In genomic region chr12:110537605-110538409, GRCh38 we compare ENCODE assay signal across 11 cellular contexts. TPM values are rescaled to one million over a fixed set of nuclear protein-coding genes. Genes with fewer than 3 reads are reported as not detected.
DNase-seq lines count a peak whose midpoint lies in the region; ATAC-seq, FAIRE-seq and TF ChIP-seq lines count a peak whose summit lies in the region.
"Had no signal": no experiment of that assay in that cellular context is flagged by ENCODE, and none has a peak within 500 bp of the region (broad histone marks: within the 10 kb centered on the region; RNA-seq: fewer than 3 reads in every experiment).

No MANE protein-coding gene starts in this region.

- no peaks in the 10 kb centered on the region for H3K27me3 Mint-ChIP-seq in nephron progenitor cell (ENCODE audit: low read depth, poor library complexity)
- H3K27me3 Mint-ChIP-seq: dendritic cell treated with granulocyte-macrophage colony-stimulating factor and Interleukin-4, amounts not matched to agents 40 ng/mL and 50 ng/mL, for 4 days had no signal

- H3K9ac ChIP-seq in liver (ENCODE audit: low read depth in 1 of 2, low read length in 2 of 2), result peak overlapping the region in 1 of 2 donors; percentile 67
- H3K9ac ChIP-seq in HepG2 (ENCODE audit: insufficient read depth, low read depth, low read length), result no peak overlapping the region

- TF ChIP-seq CTCF in liver (IDR thresholded peaks at IDR 0.05; ENCODE audit: low read depth, low read length, missing input control) (no peak), HepG2 (CRISPR knock-in tag; IDR thresholded peaks at IDR 0.05) (no peak), nephron progenitor cell (IDR thresholded peaks at IDR 0.05) (no peak)

- FAIRE-seq in HepG2 (lab: Jason Lieb, UNC), result no peak

- H3K9me3 ChIP-seq in liver (ENCODE audit: control insufficient read depth in 4 of 4, low read length in 3 of 4), result no peaks in the 10 kb centered on the region
- no peaks in the 10 kb centered on the region for H3K9me3 ChIP-seq in HepG2 (ENCODE audit: low read length)

- H4K20me1 ChIP-seq in HepG2 (ENCODE audit: insufficient read depth, low read length), result no peaks in the 10 kb centered on the region

- H3K79me2 ChIP-seq in HepG2 (ENCODE audit: insufficient read depth, low read length), result no peaks in the 10 kb centered on the region

- peaks cover 6 to 34% (median 27%) of the 10 kb centered on the region in 4 donors for H3K4me1 ChIP-seq in liver (ENCODE audit: control insufficient read depth in 4 of 4, insufficient read depth in 4 of 4, low read length in 3 of 4)
- H3K4me1 ChIP-seq in HepG2 (ENCODE audit: insufficient read depth, low read length), result peaks cover 14% of the 10 kb centered on the region

- ATAC-seq in HepG2, result no peak
- peak; percentile 51 for ATAC-seq in esophagus mucosa
- ATAC-seq in HG03097 (IDR thresholded peaks at IDR 0.05; ENCODE audit: low FRiP score, unreplicated experiment), result no peak

- POLR2A ChIA-PET in HepG2 (lab: Yijun Ruan, JAX), result no interaction called here

- H3K4me2 ChIP-seq in HepG2 (ENCODE audit: low read depth, low read length), result no peak overlapping the region

- no peak overlapping the region for H3K4me3 Mint-ChIP-seq in nephron progenitor cell
- H3K4me3 Mint-ChIP-seq: dendritic cell treated with granulocyte-macrophage colony-stimulating factor and Interleukin-4, amounts not matched to agents 40 ng/mL and 50 ng/mL, for 4 days had no signal

- in situ Hi-C loops in HepG2 (cut with HindIII; ENCODE audit: extremely low pct_ligation_motif_present, low pct_unique_long_range_greater_than_20kb), result no loop called here

- H3K27me3 ChIP-seq in liver (ENCODE audit: control insufficient read depth in 4 of 4, insufficient read depth in 4 of 4, low read length in 3 of 4) (no peaks in the 10 kb centered on the region), HepG2 (ENCODE audit: control insufficient read depth in 1 of 2, insufficient read depth in 2 of 2, low read length in 2 of 2) (no peaks in the 10 kb centered on the region)

- peak in 1 of 2 donors; percentile 41 for TF ChIP-seq RAD21 in liver (IDR thresholded peaks at IDR 0.05)
- no peak for TF ChIP-seq RAD21 in HepG2 (CRISPR knock-in tag; IDR thresholded peaks at IDR 0.05)

- peaks cover 0 to 4% (median 2%) of the 10 kb centered on the region in 4 donors for H3K36me3 ChIP-seq in liver (ENCODE audit: control insufficient read depth in 4 of 4, insufficient read depth in 3 of 4, low read depth in 1 of 4, low read length in 3 of 4)
- H3K36me3 ChIP-seq in HepG2 (replicated peaks in 1 of 2; ENCODE audit: control insufficient read depth in 1 of 2, insufficient read depth in 2 of 2, low read length in 2 of 2), result peaks cover 11 to 51% of the 10 kb centered on the region in 2 experiments

- H3K27ac Mint-ChIP-seq in nephron progenitor cell, result peak overlapping the region; percentile 61

- 60% methylated on average over 9 of the region's 9 CpGs for WGBS in liver
- 95% methylated on average over 9 of the region's 9 CpGs for WGBS in HepG2 (ENCODE audit: low lambda C conversion rate)

- no peaks in the 10 kb centered on the region for H3K9me3 Mint-ChIP-seq in nephron progenitor cell
- H3K9me3 Mint-ChIP-seq: dendritic cell treated with granulocyte-macrophage colony-stimulating factor and Interleukin-4, amounts not matched to agents 40 ng/mL and 50 ng/mL, for 4 days had no signal

- no peak overlapping the region for H3K4me3 ChIP-seq in liver (ENCODE audit: low read depth in 1 of 3, low read length in 3 of 3)
- H3K4me3 ChIP-seq in HepG2 (replicated peaks in 1 of 3; ENCODE audit: insufficient read depth in 1 of 3, low read depth in 2 of 3, low read length in 3 of 3), result no peak overlapping the region

- no peak for TF ChIP-seq POLR2A in HepG2 (IDR thresholded peaks at IDR 0.05; ENCODE audit: insufficient read depth in 1 of 2, low read depth in 2 of 2, low read length in 2 of 2)

- no peak for DNase-seq in HepG2 (ENCODE audit: low spot score)
- no peak for DNase-seq in nephron progenitor cell
- DNase-seq in dedifferentiated amniotic fluid mesenchymal stem cell (ENCODE audit: extremely low spot score), result no peak
- no peak for DNase-seq in stimulated activated CD4-positive, alpha-beta T cell treated with anti-CD3 and anti-CD28 coated beads, Interleukin-12 subunit alpha, Interleukin-12 subunit beta, amount 100 ng/mL, for 4 hours
- DNase-seq in activated CD4-positive, CD25-positive, alpha-beta regulatory T cell treated with anti-CD3 and anti-CD28 coated beads, Interleukin-2, amount 50 U/mL, for 72 hours, result no peak
- DNase-seq: MV-4-11, trophoblast cell had no signal

- CTCF ChIA-PET in HepG2 (lab: Yijun Ruan, JAX; ENCODE audit: low intra/inter-chr PET ratio, low total read pairs), result no interaction called here

- H2AFZ ChIP-seq in HepG2 (ENCODE audit: low read length), result no peak overlapping the region

- BruUV-seq in HepG2 (replicated peaks; lab: Mats Ljungman, UMichigan), result no TSS peak

- H3K27ac ChIP-seq in liver (ENCODE audit: low read depth in 1 of 2, low read length in 2 of 2) (peak overlapping the region; percentile 67 to 88), HepG2 (ENCODE audit: extremely low read length, insufficient read depth, low read length) (no peak overlapping the region)

- intact Hi-C loops in HepG2 (cut with micrococcal nuclease; ENCODE audit: unreplicated experiment), result no loop called here

- H3K36me3 Mint-ChIP-seq in nephron progenitor cell (ENCODE audit: low read depth), result peaks cover 19% of the 10 kb centered on the region

- peaks cover 4% of the 10 kb centered on the region for H3K4me1 Mint-ChIP-seq in nephron progenitor cell

- TF ChIP-seq EP300 in HepG2 (IDR thresholded peaks at IDR 0.05; ENCODE audit: low read depth in 2 of 2, low read length in 2 of 2), result no peak
- TF ChIP-seq EP300 in HepG2 (CRISPR knock-in tag; IDR thresholded peaks at IDR 0.05; ENCODE audit: borderline replicate concordance), result no peak

RNA-seq across cellular contexts. Expression of gene RAD9B, which starts 35.7 kb away (rescaled TPM):
- total RNA-seq in liver (under 1 TPM; 0.33 to 0.56 TPM), HepG2 (2016; rRNA removed; fragmentation: Illumina TruSeq; extraction: Trizol) (0.38 TPM in 2 replicates), esophagus mucosa (0.44 TPM)
- polyA plus RNA-seq in liver (under 1 TPM; 0.14 to 0.22 TPM), HepG2 (2011; rRNA removed) (0.05 and 0.10 TPM in 2 replicates)
- 0.44 TPM in 1 of 2 replicates, not detected in the other for total RNA-seq in HepG2 (2016; cell fraction: cytosol; rRNA removed; fragmentation: Illumina TruSeq; extraction: Trizol; ENCODE audit: low read depth)
- total RNA-seq in HepG2 (2016; cell fraction: insoluble cytoplasmic fraction; rRNA removed; fragmentation: Illumina TruSeq; extraction: Trizol), result 0.27 and 0.28 TPM in 2 replicates
- 0.19 TPM in 1 of 2 replicates, not detected in the other for total RNA-seq in HepG2 (2016; cell fraction: membrane; rRNA removed; fragmentation: Illumina TruSeq; extraction: Trizol)
- total RNA-seq in HepG2 (2016; cell fraction: nucleus; rRNA removed; fragmentation: Illumina TruSeq; extraction: Trizol), result not detected in 2 replicates
- polyA plus RNA-seq in HepG2 (2011; cell fraction: cytosol; rRNA removed), result 0.03 and 0.04 TPM in 2 replicates
- 0.09 TPM in 1 of 2 replicates, not detected in the other for polyA plus RNA-seq in HepG2 (2011; cell fraction: nucleus; rRNA removed)
- polyA plus RNA-seq in HepG2 (2012), result 0.12 and 0.27 TPM in 2 replicates
- polyA plus RNA-seq in HepG2 (2016; cell fraction: cytosol; fragmentation: Illumina TruSeq; extraction: Trizol; ENCODE audit: low read depth), result 0.06 TPM in 1 of 2 replicates, not detected in the other
- 0.16 and 0.24 TPM in 2 replicates for polyA plus RNA-seq in HepG2 (2016; cell fraction: insoluble cytoplasmic fraction; fragmentation: Illumina TruSeq; extraction: Trizol; ENCODE audit: low read depth)
- 0.07 and 0.17 TPM in 2 replicates for polyA plus RNA-seq in HepG2 (2016; cell fraction: membrane; fragmentation: Illumina TruSeq; extraction: Trizol; ENCODE audit: low read depth)
- polyA plus RNA-seq in HepG2 (2016; cell fraction: nucleus; fragmentation: Illumina TruSeq; extraction: Trizol; ENCODE audit: insufficient read depth, low read depth), result 0.25 TPM in 1 of 2 replicates, not detected in the other
- polyA minus RNA-seq in HepG2 (2011; rRNA and poly(A)+ RNA removed; ENCODE audit: low replicate concordance), result 0.37 TPM in 1 of 2 replicates, not detected in the other
- polyA minus RNA-seq in HepG2 (2011; cell fraction: cytosol; rRNA and poly(A)+ RNA removed), result not detected in 2 replicates
- polyA minus RNA-seq in HepG2 (2011; cell fraction: nucleus; rRNA and poly(A)+ RNA removed), result 0.12 and 0.26 TPM in 2 replicates

RNA-seq across cellular contexts. Expression of gene VPS29, which starts 35.9 kb away (rescaled TPM):
- total RNA-seq in liver, result 10 to 100 TPM; 48.0 to 61.5 TPM
- polyA plus RNA-seq in liver, result 100 to 1,000 TPM in 1 of 2 donors, 10 to 100 TPM in 1; 74.1 to 170 TPM
- 107 and 161 TPM in 2 replicates for total RNA-seq in HepG2 (2016; rRNA removed; fragmentation: Illumina TruSeq; extraction: Trizol)
- total RNA-seq in HepG2 (2016; cell fraction: cytosol; rRNA removed; fragmentation: Illumina TruSeq; extraction: Trizol; ENCODE audit: low read depth), result 34.7 and 38.8 TPM in 2 replicates
- 112 and 168 TPM in 2 replicates for total RNA-seq in HepG2 (2016; cell fraction: insoluble cytoplasmic fraction; rRNA removed; fragmentation: Illumina TruSeq; extraction: Trizol)
- total RNA-seq in HepG2 (2016; cell fraction: membrane; rRNA removed; fragmentation: Illumina TruSeq; extraction: Trizol), result 44.9 and 45.0 TPM in 2 replicates
- total RNA-seq in HepG2 (2016; cell fraction: nucleus; rRNA removed; fragmentation: Illumina TruSeq; extraction: Trizol), result 50.0 and 57.0 TPM in 2 replicates
- polyA plus RNA-seq in HepG2 (2011; rRNA removed), result 100 and 114 TPM in 2 replicates
- polyA plus RNA-seq in HepG2 (2011; cell fraction: cytosol; rRNA removed), result 58.3 and 73.6 TPM in 2 replicates
- polyA plus RNA-seq in HepG2 (2011; cell fraction: nucleus; rRNA removed), result 45.3 and 65.3 TPM in 2 replicates
- polyA plus RNA-seq in HepG2 (2012), result 84.2 and 88.0 TPM in 2 replicates
- polyA plus RNA-seq in HepG2 (2016; cell fraction: cytosol; fragmentation: Illumina TruSeq; extraction: Trizol; ENCODE audit: low read depth), result 49.4 and 58.6 TPM in 2 replicates
- polyA plus RNA-seq in HepG2 (2016; cell fraction: insoluble cytoplasmic fraction; fragmentation: Illumina TruSeq; extraction: Trizol; ENCODE audit: low read depth), result 175 and 205 TPM in 2 replicates
- polyA plus RNA-seq in HepG2 (2016; cell fraction: membrane; fragmentation: Illumina TruSeq; extraction: Trizol; ENCODE audit: low read depth), result 42.2 and 44.9 TPM in 2 replicates
- polyA plus RNA-seq in HepG2 (2016; cell fraction: nucleus; fragmentation: Illumina TruSeq; extraction: Trizol; ENCODE audit: insufficient read depth, low read depth), result 141 and 142 TPM in 2 replicates
- polyA minus RNA-seq in HepG2 (2011; rRNA and poly(A)+ RNA removed; ENCODE audit: low replicate concordance), result 14.3 and 39.7 TPM in 2 replicates
- polyA minus RNA-seq in HepG2 (2011; cell fraction: cytosol; rRNA and poly(A)+ RNA removed), result 17.8 and 23.5 TPM in 2 replicates
- polyA minus RNA-seq in HepG2 (2011; cell fraction: nucleus; rRNA and poly(A)+ RNA removed), result 38.6 and 50.0 TPM in 2 replicates
- 99.6 TPM for total RNA-seq in esophagus mucosa

RNA-seq across cellular contexts. Expression of gene PPTC7, which starts 45.3 kb away (rescaled TPM):
- total RNA-seq in liver (10 to 100 TPM in 1 of 2 donors, 1 to 10 TPM in 1; 8.5 to 15.7 TPM), HepG2 (2016; rRNA removed; fragmentation: Illumina TruSeq; extraction: Trizol) (4.8 and 8.5 TPM in 2 replicates), esophagus mucosa (14.4 TPM)
- polyA plus RNA-seq in liver (1 to 10 TPM; 5.6 to 8.2 TPM), HepG2 (2011; rRNA removed) (10.6 and 12.3 TPM in 2 replicates)
- total RNA-seq in HepG2 (2016; cell fraction: cytosol; rRNA removed; fragmentation: Illumina TruSeq; extraction: Trizol; ENCODE audit: low read depth), result 1.6 and 1.9 TPM in 2 replicates
- total RNA-seq in HepG2 (2016; cell fraction: insoluble cytoplasmic fraction; rRNA removed; fragmentation: Illumina TruSeq; extraction: Trizol), result 4.2 and 8.0 TPM in 2 replicates
- 6.4 and 7.5 TPM in 2 replicates for total RNA-seq in HepG2 (2016; cell fraction: membrane; rRNA removed; fragmentation: Illumina TruSeq; extraction: Trizol)
- 12.1 and 12.8 TPM in 2 replicates for total RNA-seq in HepG2 (2016; cell fraction: nucleus; rRNA removed; fragmentation: Illumina TruSeq; extraction: Trizol)
- 5.4 and 8.1 TPM in 2 replicates for polyA plus RNA-seq in HepG2 (2011; cell fraction: cytosol; rRNA removed)
- polyA plus RNA-seq in HepG2 (2011; cell fraction: nucleus; rRNA removed), result 6.7 and 6.8 TPM in 2 replicates
- 10.9 and 11.6 TPM in 2 replicates for polyA plus RNA-seq in HepG2 (2012)
- 0.76 and 0.94 TPM in 2 replicates for polyA plus RNA-seq in HepG2 (2016; cell fraction: cytosol; fragmentation: Illumina TruSeq; extraction: Trizol; ENCODE audit: low read depth)
- polyA plus RNA-seq in HepG2 (2016; cell fraction: insoluble cytoplasmic fraction; fragmentation: Illumina TruSeq; extraction: Trizol; ENCODE audit: low read depth), result 18.5 and 19.8 TPM in 2 replicates
- 5.2 and 6.2 TPM in 2 replicates for polyA plus RNA-seq in HepG2 (2016; cell fraction: membrane; fragmentation: Illumina TruSeq; extraction: Trizol; ENCODE audit: low read depth)
- polyA plus RNA-seq in HepG2 (2016; cell fraction: nucleus; fragmentation: Illumina TruSeq; extraction: Trizol; ENCODE audit: insufficient read depth, low read depth), result 20.2 and 21.2 TPM in 2 replicates
- polyA minus RNA-seq in HepG2 (2011; rRNA and poly(A)+ RNA removed; ENCODE audit: low replicate concordance), result 44.4 and 46.8 TPM in 2 replicates
- polyA minus RNA-seq in HepG2 (2011; cell fraction: cytosol; rRNA and poly(A)+ RNA removed), result 10.9 and 11.6 TPM in 2 replicates
- polyA minus RNA-seq in HepG2 (2011; cell fraction: nucleus; rRNA and poly(A)+ RNA removed), result 23.0 and 23.1 TPM in 2 replicates
